ENCODE assay signal across 8 cellular contexts in genomic region chr19:680287-681028, GRCh38. TPM values are rescaled to one million over a fixed set of nuclear protein-coding genes. Genes with fewer than 3 reads are reported as not detected.
DNase-seq lines count a peak whose midpoint lies in the region; ATAC-seq and TF ChIP-seq lines count a peak whose summit lies in the region.

No MANE protein-coding gene starts in this region.

- peak; percentile 71 for ATAC-seq in HG03439 (IDR thresholded peaks at IDR 0.05; ENCODE audit: unreplicated experiment)

- peaks cover 4% of the 10 kb centered on the region for H3K36me3 ChIP-seq in BJ (ENCODE audit: control insufficient read depth, insufficient read depth, low read length)

- DNase-seq in BJ (ENCODE audit: low read depth) (peak; percentile 89), GM19238 (ENCODE audit: insufficient read length, low spot score) (peak; percentile 99), NCI-H460 (ENCODE audit: extremely low read depth, low read depth) (peak; percentile 95), choroid plexus epithelial cell (ENCODE audit: low read depth) (peak; percentile 99), left kidney (ENCODE audit: low read depth, low spot score) (peak; percentile 99)
- DNase-seq in activated CD4-positive, alpha-beta T cell treated with anti-CD3 and anti-CD28 coated beads for 24 hours (ENCODE audit: low read depth in 2 of 2) = peak; percentile 100
- peak; percentile 100 for DNase-seq in stimulated activated CD4-positive, alpha-beta T cell treated with anti-CD3 and anti-CD28 coated beads, Interleukin-1b, Interleukin-23, amount 100 ng/mL, for 48 hours

- H3K4me3 ChIP-seq in BJ (ENCODE audit: low read depth, low read length) (peak overlapping the region; percentile 58), choroid plexus epithelial cell (ENCODE audit: low read depth, low read length) (peak overlapping the region; percentile 67)

- POLR2A ChIA-PET in BJ (lab: Charles Lee) = interaction anchor here (0.6 to 1.0 kb wide), 2 partner anchors 17 to 20 kb away, joined by 4 read pairs; no protein-coding TSS in a partner anchor

- H3K27me3 ChIP-seq in BJ (ENCODE audit: control insufficient read depth, insufficient read depth, low read length) = no peaks in the 10 kb centered on the region

- TF ChIP-seq CTCF in BJ (IDR thresholded peaks at IDR 0.05; ENCODE audit: insufficient read depth, low read depth, low read length) (peak; percentile 20; the same call in 1 of the 2 replicates), choroid plexus epithelial cell (conservative IDR thresholded peaks at IDR 0.05; ENCODE audit: low read depth, low read length) (peak; percentile 23)

- CTCF ChIA-PET in BJ (lab: Yijun Ruan, JAX) = interaction anchor here (0.6 to 1.9 kb wide), 6 partner anchors 9 to 337 kb away, joined by 3 to 8 read pairs (median 3); no protein-coding TSS in a partner anchor

RNA-seq across cellular contexts. Expression of gene FSTL3, which starts 4.3 kb away (rescaled TPM):
- 62.5 and 83.2 TPM in 2 replicates for polyA plus RNA-seq in BJ (2011; rRNA removed)
- polyA minus RNA-seq in BJ (2011; rRNA and poly(A)+ RNA removed) = 25.0 and 32.2 TPM in 2 replicates
- 43.3 and 51.7 TPM in 2 replicates for total RNA-seq in NCI-H460 (2014; rRNA removed; shearing (Covaris generic))
- 131 and 171 TPM in 2 replicates for polyA plus RNA-seq in NCI-H460 (2014; cell fraction: nucleus; rRNA removed)

RNA-seq across cellular contexts. Expression of gene PRSS57, which starts 14.8 kb away (rescaled TPM):
- polyA plus RNA-seq in BJ (2011; rRNA removed) = not detected in 2 replicates
- not detected in 2 replicates for polyA minus RNA-seq in BJ (2011; rRNA and poly(A)+ RNA removed)
- not detected in 2 replicates for total RNA-seq in NCI-H460 (2014; rRNA removed; shearing (Covaris generic))
- polyA plus RNA-seq in NCI-H460 (2014; cell fraction: nucleus; rRNA removed) = not detected in 2 replicates

RNA-seq across cellular contexts. Expression of gene RNF126, which starts 17.4 kb away (rescaled TPM):
- polyA plus RNA-seq in BJ (2011; rRNA removed) = 2.7 and 2.9 TPM in 2 replicates
- 2.7 and 4.4 TPM in 2 replicates for polyA minus RNA-seq in BJ (2011; rRNA and poly(A)+ RNA removed)
- 27.0 and 33.5 TPM in 2 replicates for total RNA-seq in NCI-H460 (2014; rRNA removed; shearing (Covaris generic))
- polyA plus RNA-seq in NCI-H460 (2014; cell fraction: nucleus; rRNA removed) = 72.7 and 84.5 TPM in 2 replicates

RNA-seq across cellular contexts. Expression of gene PALM, which starts 28.3 kb away (rescaled TPM):
- 1.1 and 1.2 TPM in 2 replicates for polyA plus RNA-seq in BJ (2011; rRNA removed)
- polyA minus RNA-seq in BJ (2011; rRNA and poly(A)+ RNA removed) = 0.76 and 0.98 TPM in 2 replicates
- 4.2 and 7.6 TPM in 2 replicates for total RNA-seq in NCI-H460 (2014; rRNA removed; shearing (Covaris generic))
- polyA plus RNA-seq in NCI-H460 (2014; cell fraction: nucleus; rRNA removed) = 4.6 and 6.6 TPM in 2 replicates

RNA-seq across cellular contexts. Expression of gene FGF22, which starts 40.8 kb away (rescaled TPM):
- polyA plus RNA-seq in BJ (2011; rRNA removed) = 0.05 TPM in 1 of 2 replicates, not detected in the other
- polyA minus RNA-seq in BJ (2011; rRNA and poly(A)+ RNA removed) = not detected in 2 replicates
- not detected in 2 replicates for total RNA-seq in NCI-H460 (2014; rRNA removed; shearing (Covaris generic))
- polyA plus RNA-seq in NCI-H460 (2014; cell fraction: nucleus; rRNA removed) = 0.85 and 1.3 TPM in 2 replicates

Comparison
In these comparisons a context has a peak if more than half of its experiments do, and no peak if none do; other contexts are left out.
1. Peak in every context shown above with its lines: DNase-seq, ATAC-seq and H3K4me3 ChIP-seq.